1 cellular context compared by ENCODE assay signal in the genomic region with DNA sequence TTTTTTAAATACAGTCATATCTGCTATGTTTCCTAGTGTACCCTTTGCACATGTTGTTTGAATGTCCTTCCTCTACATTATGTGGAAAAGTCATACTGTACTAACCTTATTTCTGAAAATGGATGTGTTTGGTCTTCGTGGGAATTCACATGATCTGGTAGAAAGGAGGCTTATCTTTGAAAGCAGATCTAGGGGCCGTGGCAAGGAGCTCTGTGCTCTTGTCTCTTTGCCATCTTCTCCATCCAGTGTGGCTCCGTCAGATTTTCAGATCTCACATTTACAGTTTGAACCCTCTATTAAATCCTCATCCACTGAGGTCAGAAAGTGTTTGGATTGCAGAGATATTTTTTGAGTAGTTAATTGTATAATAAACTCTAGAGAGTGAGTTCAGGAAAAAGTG.
TF ChIP-seq lines count a peak whose summit lies in the region.

No MANE protein-coding gene starts in this region.

TF ChIP-seq in IMR-90, 13 proteins besides CTCF, POLR2A, EP300 and RAD21:
- TF ChIP-seq RFX5 (IDR thresholded peaks at IDR 0.05; ENCODE audit: low read depth, low read length) (no peak), CHD1 (IDR thresholded peaks at IDR 0.05; ENCODE audit: low read depth, low read length) (no peak), FOS (IDR thresholded peaks at IDR 0.05; ENCODE audit: low read depth, low read length) (no peak), NFE2L2 (IDR thresholded peaks at IDR 0.05; ENCODE audit: low read depth, low read length) (no peak), SMC3 (IDR thresholded peaks at IDR 0.05; ENCODE audit: low read depth, low read length) (no peak), ELK1 (IDR thresholded peaks at IDR 0.05; ENCODE audit: borderline replicate concordance, low read depth, low read length) (no peak), MAFK (IDR thresholded peaks at IDR 0.05; ENCODE audit: low read depth, low read length) (no peak), CEBPB (IDR thresholded peaks at IDR 0.05; ENCODE audit: low read depth, low read length) (no peak), MXI1 (IDR thresholded peaks at IDR 0.05; ENCODE audit: borderline replicate concordance, low read depth, low read length) (no peak), RCOR1 (IDR thresholded peaks at IDR 0.05; ENCODE audit: insufficient replicate concordance, low read length) (no peak), BHLHE40 (IDR thresholded peaks at IDR 0.05; ENCODE audit: low read depth, low read length) (no peak), MAZ (IDR thresholded peaks at IDR 0.05; ENCODE audit: borderline replicate concordance, low read depth, low read length) (no peak)
- TF ChIP-seq, protein P1, sequence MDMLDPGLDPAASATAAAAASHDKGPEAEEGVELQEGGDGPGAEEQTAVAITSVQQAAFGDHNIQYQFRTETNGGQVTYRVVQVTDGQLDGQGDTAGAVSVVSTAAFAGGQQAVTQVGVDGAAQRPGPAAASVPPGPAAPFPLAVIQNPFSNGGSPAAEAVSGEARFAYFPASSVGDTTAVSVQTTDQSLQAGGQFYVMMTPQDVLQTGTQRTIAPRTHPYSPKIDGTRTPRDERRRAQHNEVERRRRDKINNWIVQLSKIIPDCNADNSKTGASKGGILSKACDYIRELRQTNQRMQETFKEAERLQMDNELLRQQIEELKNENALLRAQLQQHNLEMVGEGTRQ (IDR thresholded peaks at IDR 0.05; ENCODE audit: low read depth, low read length), result no peak
